Comparison of ENCODE assay signal across 12 cellular contexts in genomic region chr4:112956458-112956857, GRCh38.
"Had no signal": no experiment of that assay in that cellular context is flagged by ENCODE, and none has a peak within 500 bp of the region (broad histone marks: within the 10 kb centered on the region; RNA-seq: fewer than 3 reads in every experiment).

No MANE protein-coding gene starts in this region.

- DNase-seq: activated CD4-positive, alpha-beta T cell treated with anti-CD3 and anti-CD28 coated beads for 4 hours; activated naive CD4-positive, alpha-beta T cell treated with anti-CD3 and anti-CD28 coated beads, Interleukin-2, amount 10 ng/mL, durations not matched to agents 7 days and 5 days; adrenal gland; central memory CD4-positive, alpha-beta T cell; mammary epithelial cell; stimulated activated CD4-positive, alpha-beta T cell treated with anti-CD3 and anti-CD28 coated beads, Interleukin-2, amount 100 ng/mL, for 48 hours; stimulated activated CD8-positive, alpha-beta memory T cell treated with anti-CD3 and anti-CD28 coated beads, Interleukin-4, amount 100 ng/mL, for 48 hours; stimulated activated naive CD8-positive, alpha-beta T cell treated with anti-CD3 and anti-CD28 coated beads, Interleukin-15, Interleukin-2, amounts not matched to agents 100 U/mL and 50 U/mL, for 24 hours; T-helper 1 cell had no signal

- H3K4me1 Mint-ChIP-seq: activated naive CD4-positive, alpha-beta T cell treated with anti-CD3 and anti-CD28 coated beads, Interleukin-2, amount 10 ng/mL, durations not matched to agents 7 days and 5 days; activated T-helper 17 cell treated with anti-CD3 and anti-CD28 coated beads, Interleukin-2, amount 50 U/mL, for 72 hours had no signal

- H3K27ac Mint-ChIP-seq: activated naive CD4-positive, alpha-beta T cell treated with anti-CD3 and anti-CD28 coated beads, Interleukin-2, amount 10 ng/mL, durations not matched to agents 7 days and 5 days; activated T-helper 17 cell treated with anti-CD3 and anti-CD28 coated beads, Interleukin-2, amount 50 U/mL, for 72 hours; natural killer cell treated with Interleukin-12 subunit alpha and Interleukin-12 subunit beta and Interleukin-15 and Interleukin-18, amount 100 ng/mL, for 72 hours had no signal

- H3K9me3 Mint-ChIP-seq: activated naive CD4-positive, alpha-beta T cell treated with anti-CD3 and anti-CD28 coated beads, Interleukin-2, amount 10 ng/mL, durations not matched to agents 7 days and 5 days; activated T-helper 17 cell treated with anti-CD3 and anti-CD28 coated beads, Interleukin-2, amount 50 U/mL, for 72 hours; natural killer cell treated with Interleukin-12 subunit alpha and Interleukin-12 subunit beta and Interleukin-15 and Interleukin-18, amount 100 ng/mL, for 72 hours had no signal

- H3K27me3 ChIP-seq: adrenal gland had no signal

- H3K27ac ChIP-seq: adrenal gland, thoracic aorta had no signal

- H3K4me3 ChIP-seq: adrenal gland, thoracic aorta had no signal

- H3K36me3 Mint-ChIP-seq: activated naive CD4-positive, alpha-beta T cell treated with anti-CD3 and anti-CD28 coated beads, Interleukin-2, amount 10 ng/mL, durations not matched to agents 7 days and 5 days; natural killer cell treated with Interleukin-12 subunit alpha and Interleukin-12 subunit beta and Interleukin-15 and Interleukin-18, amount 100 ng/mL, for 72 hours had no signal

- H3K27me3 Mint-ChIP-seq: activated naive CD4-positive, alpha-beta T cell treated with anti-CD3 and anti-CD28 coated beads, Interleukin-2, amount 10 ng/mL, durations not matched to agents 7 days and 5 days had no signal

- H3K9me3 ChIP-seq: adrenal gland, thoracic aorta had no signal

- H3K4me3 Mint-ChIP-seq: activated naive CD4-positive, alpha-beta T cell treated with anti-CD3 and anti-CD28 coated beads, Interleukin-2, amount 10 ng/mL, durations not matched to agents 7 days and 5 days; activated T-helper 17 cell treated with anti-CD3 and anti-CD28 coated beads, Interleukin-2, amount 50 U/mL, for 72 hours; natural killer cell treated with Interleukin-12 subunit alpha and Interleukin-12 subunit beta and Interleukin-15 and Interleukin-18, amount 100 ng/mL, for 72 hours had no signal

- H3K36me3 ChIP-seq: adrenal gland, thoracic aorta had no signal
